8 cellular contexts compared by ENCODE assay signal in genomic region chr20:44215125-44215524, GRCh38. TPM values are rescaled to one million over a fixed set of nuclear protein-coding genes. Genes with fewer than 3 reads are reported as not detected.
A peak's percentile ranks its signal among the peaks of the same experiment; 100 is the strongest.
DNase-seq lines count a peak whose midpoint lies in the region; ATAC-seq and TF ChIP-seq lines count a peak whose summit lies in the region.

No MANE protein-coding gene starts in this region.

- H3K4me1 ChIP-seq in effector memory CD4-positive, alpha-beta T cell (ENCODE audit: control insufficient read depth, insufficient read depth, low read length, poor library complexity, severe bottlenecking), result peaks cover 40% of the 10 kb centered on the region
- H3K4me1 ChIP-seq in mucosa of descending colon (ENCODE audit: low read depth), result peaks cover 33% of the 10 kb centered on the region

- H3K27me3 ChIP-seq in effector memory CD4-positive, alpha-beta T cell (replicated peaks; ENCODE audit: control insufficient read depth, insufficient read depth, low read length, poor library complexity, severe bottlenecking), result no peaks in the 10 kb centered on the region

- no peaks in the 10 kb centered on the region for H3K36me3 ChIP-seq in effector memory CD4-positive, alpha-beta T cell (ENCODE audit: control insufficient read depth, insufficient read depth, low read length)
- H3K36me3 ChIP-seq in mucosa of descending colon (ENCODE audit: low read depth), result no peaks in the 10 kb centered on the region

- H3K4me3 ChIP-seq in AG09309 (ENCODE audit: control insufficient read depth, low read depth, low read length) (no peak overlapping the region), mucosa of descending colon (no peak overlapping the region)
- no peak overlapping the region for H3K4me3 ChIP-seq in effector memory CD4-positive, alpha-beta T cell (ENCODE audit: insufficient read depth, low read depth, low read length, poor library complexity, severe bottlenecking)

- intact Hi-C loops in mucosa of descending colon (cut with DNase I, micrococcal nuclease), result loop anchor here (5.0 to 10.0 kb wide), 2 partner anchors 97 to 260 kb away; partner anchors contain the start of genes FITM2 (in 2 of the 2) and TTPAL (in 1 of the 2)

- DNase-seq in AG09309 (ENCODE audit: low read depth) (no peak), H4 (ENCODE audit: low spot score) (peak; percentile 62), NCI-H774 (lab: John Stamatoyannopoulos, UW) (peak; percentile 12), mucosa of descending colon (peak; percentile 67 to 84 (median 84))
- DNase-seq in activated CD8-positive, alpha-beta memory T cell treated with anti-CD3 and anti-CD28 coated beads for 1 hour (ENCODE audit: extremely low read depth in 1 of 2, low read depth in 1 of 2), result peak; percentile 42 to 64
- DNase-seq in effector memory CD4-positive, alpha-beta T cell, result peak; percentile 49 to 59 (median 59)
- peak; percentile 50 to 55 for DNase-seq in stimulated activated CD8-positive, alpha-beta memory T cell treated with anti-CD3 and anti-CD28 coated beads, Interleukin-7, amount 100 ng/mL, for 4 hours (ENCODE audit: low read depth in 2 of 2)

- ATAC-seq in mucosa of descending colon, result no peak
- no peak for ATAC-seq in HG02981 (IDR thresholded peaks at IDR 0.05; ENCODE audit: unreplicated experiment)

- TF ChIP-seq CTCF in AG09309 (IDR thresholded peaks at IDR 0.05; ENCODE audit: control insufficient read depth, insufficient read depth, low read depth, low read length, missing control alignments), result peak; percentile 95
- peak; percentile 67 for TF ChIP-seq CTCF in mucosa of descending colon (IDR thresholded peaks at IDR 0.05)

- H3K9me3 ChIP-seq in effector memory CD4-positive, alpha-beta T cell (ENCODE audit: control insufficient read depth, low read length), result no peaks in the 10 kb centered on the region
- no peaks in the 10 kb centered on the region for H3K9me3 ChIP-seq in mucosa of descending colon

- no peak overlapping the region for H3K27ac ChIP-seq in effector memory CD4-positive, alpha-beta T cell (ENCODE audit: insufficient read depth, low read length, poor library complexity, severe bottlenecking)

RNA-seq across cellular contexts. Expression of gene OSER1, which starts 4.6 kb away (rescaled TPM):
- 57.7 and 76.0 TPM in 2 replicates for total RNA-seq in H4 (2014; rRNA removed; shearing (Covaris generic))
- 10 to 100 TPM; 32.1 to 40.1 (median 32.5) TPM for total RNA-seq in mucosa of descending colon

RNA-seq across cellular contexts. Expression of gene JPH2, which starts 28.1 kb away (rescaled TPM):
- total RNA-seq in H4 (2014; rRNA removed; shearing (Covaris generic)), result 0.15 TPM in 1 of 2 replicates, not detected in the other
- total RNA-seq in mucosa of descending colon, result 10 to 100 TPM in 1 of 3 donors, 1 to 10 TPM in 2; 2.3 to 87.3 (median 8.3) TPM

RNA-seq across cellular contexts. Expression of gene GDAP1L1, which starts 32.0 kb away (rescaled TPM):
- 0.08 TPM in 1 of 2 replicates, not detected in the other for total RNA-seq in H4 (2014; rRNA removed; shearing (Covaris generic))
- under 1 TPM in 1 of 3 donors, not detected in 2; 0.25 TPM for total RNA-seq in mucosa of descending colon
